In genomic region chr10:132115736-132116135, GRCh38 we compare ENCODE assay signal across 19 cellular contexts. TPM values are rescaled to one million over a fixed set of nuclear protein-coding genes. Genes with fewer than 3 reads are reported as not detected.
DNase-seq lines count a peak whose midpoint lies in the region; ATAC-seq lines count a peak whose summit lies in the region.
"Had no signal": no experiment of that assay in that cellular context is flagged by ENCODE, and none has a peak within 500 bp of the region (broad histone marks: within the 10 kb centered on the region; RNA-seq: fewer than 3 reads in every experiment).

No MANE protein-coding gene starts in this region.

- H3K18ac ChIP-seq in mesenchymal stem cell (ENCODE audit: low read depth in 1 of 2, low read length in 2 of 2), result no peak overlapping the region

- peak; percentile 10 for DNase-seq in activated naive CD4-positive, alpha-beta T cell treated with anti-CD3 and anti-CD28 coated beads, Interleukin-2, amount 10 ng/mL, durations not matched to agents 7 days and 5 days
- no peak for DNase-seq in activated naive CD4-positive, alpha-beta T cell treated with anti-CD3 and anti-CD28 coated beads, Interleukin-2, amount 50 U/mL, for 72 hours (ENCODE audit: low spot score in 2 of 2)
- DNase-seq in foreskin melanocyte (peak; percentile 61), mesenchymal stem cell (no peak), nucleus accumbens (lab: John Stamatoyannopoulos, UW) (no peak)
- no peak for DNase-seq in stimulated activated CD4-positive, alpha-beta T cell treated with anti-CD3 and anti-CD28 coated beads, Interleukin-1b, Interleukin-23, amount 100 ng/mL, for 48 hours
- DNase-seq in stimulated activated effector memory CD8-positive, alpha-beta T cell treated with anti-CD3 and anti-CD28 coated beads, Interleukin-12 subunit alpha, Interleukin-12 subunit beta, amount 100 ng/mL, for 72 hours (ENCODE audit: low spot score in 2 of 2), result no peak
- no peak for DNase-seq in activated CD8-positive, alpha-beta memory T cell treated with anti-CD3 and anti-CD28 coated beads, Interleukin-2, amount 50 U/mL, for 4 hours
- DNase-seq: activated CD8-positive, alpha-beta T cell treated with anti-CD3 and anti-CD28 coated beads for 36 hours; CD4-positive, CD25-positive, alpha-beta regulatory T cell; colonic mucosa; midbrain; small intestine; T-helper 1 cell; trophoblast cell; WERI-Rb-1 had no signal

- no peak overlapping the region for H3K9ac ChIP-seq in mesenchymal stem cell (ENCODE audit: low read length)

- no peak for ATAC-seq in activated naive CD4-positive, alpha-beta T cell treated with anti-CD3 and anti-CD28 coated beads, Interleukin-2, amount 50 U/mL, for 72 hours
- ATAC-seq in stimulated activated effector memory CD8-positive, alpha-beta T cell treated with anti-CD3 and anti-CD28 coated beads, Interleukin-12 subunit alpha, Interleukin-12 subunit beta, amount 100 ng/mL, for 72 hours, result no peak
- ATAC-seq: activated CD8-positive, alpha-beta T cell treated with anti-CD3 and anti-CD28 coated beads for 36 hours; stimulated activated memory B cell treated with anti-CD40 and anti-IgM and Interleukin-4, amounts not matched to agents 10 μg/mL and 1 μg/mL and 100 μg/mL, for 72 hours had no signal

- no peak overlapping the region for H2BK15ac ChIP-seq in mesenchymal stem cell (ENCODE audit: low read depth, poor library complexity, severe bottlenecking)

- no peak overlapping the region for H2AFZ ChIP-seq in mesenchymal stem cell (ENCODE audit: low read depth, low read length)

- H3K23ac ChIP-seq in mesenchymal stem cell (ENCODE audit: low read length in 2 of 2), result no peak overlapping the region

- H3K27me3 Mint-ChIP-seq in activated naive CD4-positive, alpha-beta T cell treated with anti-CD3 and anti-CD28 coated beads, Interleukin-2, amount 10 ng/mL, durations not matched to agents 7 days and 5 days, result peaks cover 10% of the 10 kb centered on the region
- H3K27me3 Mint-ChIP-seq: activated CD8-positive, alpha-beta T cell treated with anti-CD3 and anti-CD28 coated beads for 36 hours had no signal

- H3K4me1 ChIP-seq in mesenchymal stem cell (ENCODE audit: control insufficient read depth, insufficient read depth, low read depth, low read length), result peaks cover 3% of the 10 kb centered on the region
- H3K4me1 ChIP-seq: adrenal gland, colonic mucosa had no signal

- H2BK5ac ChIP-seq in mesenchymal stem cell (ENCODE audit: low read depth, low read length, poor library complexity, severe bottlenecking), result no peak overlapping the region

- no peaks in the 10 kb centered on the region for H3K36me3 Mint-ChIP-seq in activated naive CD4-positive, alpha-beta T cell treated with anti-CD3 and anti-CD28 coated beads, Interleukin-2, amount 10 ng/mL, durations not matched to agents 7 days and 5 days
- no peaks in the 10 kb centered on the region for H3K36me3 Mint-ChIP-seq in activated naive CD4-positive, alpha-beta T cell treated with anti-CD3 and anti-CD28 coated beads, Interleukin-2, amount 50 U/mL, for 72 hours
- no peaks in the 10 kb centered on the region for H3K36me3 Mint-ChIP-seq in stimulated activated effector memory CD8-positive, alpha-beta T cell treated with anti-CD3 and anti-CD28 coated beads, Interleukin-12 subunit alpha, Interleukin-12 subunit beta, amount 100 ng/mL, for 72 hours
- H3K36me3 Mint-ChIP-seq: CD4-positive, CD25-positive, alpha-beta regulatory T cell; stimulated activated memory B cell treated with anti-CD40 and anti-IgM and Interleukin-4, amounts not matched to agents 10 μg/mL and 1 μg/mL and 100 μg/mL, for 72 hours had no signal

- no peak overlapping the region for H2BK12ac ChIP-seq in mesenchymal stem cell (ENCODE audit: low read length in 2 of 2)

- no peak overlapping the region for H3K4ac ChIP-seq in mesenchymal stem cell (ENCODE audit: low read depth in 1 of 2, low read length in 2 of 2)

- H4K91ac ChIP-seq in mesenchymal stem cell (ENCODE audit: low read length), result no peak overlapping the region

- H3K27me3 ChIP-seq in mesenchymal stem cell (ENCODE audit: control insufficient read depth in 1 of 2, insufficient read depth in 1 of 2, low read length in 2 of 2), result peaks cover 10 to 26% of the 10 kb centered on the region in 2 experiments
- H3K27me3 ChIP-seq: adrenal gland, colonic mucosa had no signal

- no peaks in the 10 kb centered on the region for H3K4me1 Mint-ChIP-seq in activated naive CD4-positive, alpha-beta T cell treated with anti-CD3 and anti-CD28 coated beads, Interleukin-2, amount 10 ng/mL, durations not matched to agents 7 days and 5 days
- H3K4me1 Mint-ChIP-seq in stimulated activated effector memory CD8-positive, alpha-beta T cell treated with anti-CD3 and anti-CD28 coated beads, Interleukin-12 subunit alpha, Interleukin-12 subunit beta, amount 100 ng/mL, for 72 hours, result no peaks in the 10 kb centered on the region
- H3K4me1 Mint-ChIP-seq: CD4-positive, CD25-positive, alpha-beta regulatory T cell; stimulated activated memory B cell treated with anti-CD40 and anti-IgM and Interleukin-4, amounts not matched to agents 10 μg/mL and 1 μg/mL and 100 μg/mL, for 72 hours had no signal

- no peak overlapping the region for H2BK120ac ChIP-seq in mesenchymal stem cell (ENCODE audit: low read depth, low read length)

- H3K27ac Mint-ChIP-seq in activated naive CD4-positive, alpha-beta T cell treated with anti-CD3 and anti-CD28 coated beads, Interleukin-2, amount 10 ng/mL, durations not matched to agents 7 days and 5 days, result no peak overlapping the region
- no peak overlapping the region for H3K27ac Mint-ChIP-seq in activated naive CD4-positive, alpha-beta T cell treated with anti-CD3 and anti-CD28 coated beads, Interleukin-2, amount 50 U/mL, for 72 hours
- no peak overlapping the region for H3K27ac Mint-ChIP-seq in stimulated activated effector memory CD8-positive, alpha-beta T cell treated with anti-CD3 and anti-CD28 coated beads, Interleukin-12 subunit alpha, Interleukin-12 subunit beta, amount 100 ng/mL, for 72 hours
- H3K27ac Mint-ChIP-seq: activated CD8-positive, alpha-beta T cell treated with anti-CD3 and anti-CD28 coated beads for 36 hours; CD4-positive, CD25-positive, alpha-beta regulatory T cell; stimulated activated memory B cell treated with anti-CD40 and anti-IgM and Interleukin-4, amounts not matched to agents 10 μg/mL and 1 μg/mL and 100 μg/mL, for 72 hours had no signal

- no peaks in the 10 kb centered on the region for H3K9me3 Mint-ChIP-seq in activated naive CD4-positive, alpha-beta T cell treated with anti-CD3 and anti-CD28 coated beads, Interleukin-2, amount 10 ng/mL, durations not matched to agents 7 days and 5 days
- H3K9me3 Mint-ChIP-seq in activated naive CD4-positive, alpha-beta T cell treated with anti-CD3 and anti-CD28 coated beads, Interleukin-2, amount 50 U/mL, for 72 hours, result no peaks in the 10 kb centered on the region
- no peaks in the 10 kb centered on the region for H3K9me3 Mint-ChIP-seq in stimulated activated effector memory CD8-positive, alpha-beta T cell treated with anti-CD3 and anti-CD28 coated beads, Interleukin-12 subunit alpha, Interleukin-12 subunit beta, amount 100 ng/mL, for 72 hours
- H3K9me3 Mint-ChIP-seq: activated CD8-positive, alpha-beta T cell treated with anti-CD3 and anti-CD28 coated beads for 36 hours; CD4-positive, CD25-positive, alpha-beta regulatory T cell; stimulated activated memory B cell treated with anti-CD40 and anti-IgM and Interleukin-4, amounts not matched to agents 10 μg/mL and 1 μg/mL and 100 μg/mL, for 72 hours had no signal

- 81% methylated on average over 15 of the region's 15 CpGs for WGBS in mesenchymal stem cell

- no peaks in the 10 kb centered on the region for H3K36me3 ChIP-seq in mesenchymal stem cell (ENCODE audit: control insufficient read depth in 1 of 2, insufficient read depth in 2 of 2, low read depth in 1 of 2, low read length in 2 of 2)
- H3K36me3 ChIP-seq: adrenal gland, colonic mucosa, WERI-Rb-1 had no signal

- no peak overlapping the region for H3K27ac ChIP-seq in mesenchymal stem cell (ENCODE audit: low read length, poor library complexity, severe bottlenecking)
- H3K27ac ChIP-seq: adrenal gland, colonic mucosa, WERI-Rb-1 had no signal

- peak overlapping the region; percentile 36 for H3K4me2 ChIP-seq in mesenchymal stem cell (ENCODE audit: low read length, poor library complexity, severe bottlenecking)

- no peak overlapping the region for H2AK5ac ChIP-seq in mesenchymal stem cell (ENCODE audit: low read length, severe bottlenecking)

- H3K4me3 ChIP-seq in mesenchymal stem cell (ENCODE audit: insufficient read depth in 1 of 2, low read depth in 1 of 2, low read length in 2 of 2), result no peak overlapping the region
- H3K4me3 ChIP-seq: adrenal gland, colonic mucosa had no signal

- no peak overlapping the region for H4K8ac ChIP-seq in mesenchymal stem cell (ENCODE audit: low read length)

- CTCF ChIA-PET in activated naive CD4-positive, alpha-beta T cell treated with anti-CD3 and anti-CD28 coated beads, Interleukin-2, amount 10 ng/mL, durations not matched to agents 7 days and 5 days (lab: Charles Lee), result no interaction called here

- no peaks in the 10 kb centered on the region for H3K79me1 ChIP-seq in mesenchymal stem cell (replicated peaks; ENCODE audit: low read length, poor library complexity, severe bottlenecking)

- H3K4me3 Mint-ChIP-seq in activated naive CD4-positive, alpha-beta T cell treated with anti-CD3 and anti-CD28 coated beads, Interleukin-2, amount 10 ng/mL, durations not matched to agents 7 days and 5 days, result no peak overlapping the region
- no peak overlapping the region for H3K4me3 Mint-ChIP-seq in stimulated activated effector memory CD8-positive, alpha-beta T cell treated with anti-CD3 and anti-CD28 coated beads, Interleukin-12 subunit alpha, Interleukin-12 subunit beta, amount 100 ng/mL, for 72 hours
- H3K4me3 Mint-ChIP-seq: activated CD8-positive, alpha-beta T cell treated with anti-CD3 and anti-CD28 coated beads for 36 hours; CD4-positive, CD25-positive, alpha-beta regulatory T cell; stimulated activated memory B cell treated with anti-CD40 and anti-IgM and Interleukin-4, amounts not matched to agents 10 μg/mL and 1 μg/mL and 100 μg/mL, for 72 hours had no signal

- no peaks in the 10 kb centered on the region for H3K9me3 ChIP-seq in mesenchymal stem cell (ENCODE audit: control insufficient read depth, low read length)
- H3K9me3 ChIP-seq: adrenal gland, colonic mucosa had no signal

- H3K14ac ChIP-seq in mesenchymal stem cell (ENCODE audit: low read length in 2 of 2), result no peak overlapping the region

RNA-seq across cellular contexts. Expression of gene JAKMIP3, which starts 50.0 kb away (rescaled TPM):
- 1 to 10 TPM in 1 of 2 donors, under 1 TPM in 1; 0.82 to 1.6 TPM for total RNA-seq in activated naive CD4-positive, alpha-beta T cell treated with anti-CD3 and anti-CD28 coated beads, Interleukin-2, amount 50 U/mL, for 72 hours
- 0.03 TPM for polyA plus RNA-seq in mesenchymal stem cell (2013, experiment 1 of 2)
- 0.05 TPM for polyA plus RNA-seq in mesenchymal stem cell (2013, experiment 2 of 2)
- total RNA-seq: endothelial cell of umbilical vein had no signal
- polyA plus RNA-seq: CD4-positive, CD25-positive, alpha-beta regulatory T cell had no signal

Comparison
In these comparisons a context has a peak if more than half of its experiments do, and no peak if none do; other contexts are left out.
1. DNase-seq: peak in activated naive CD4-positive, alpha-beta T cell treated with anti-CD3 and anti-CD28 coated beads, Interleukin-2, amount 10 ng/mL, durations not matched to agents 7 days and 5 days (single experiment) and foreskin melanocyte (single experiment); none in activated naive CD4-positive, alpha-beta T cell treated with anti-CD3 and anti-CD28 coated beads, Interleukin-2, amount 50 U/mL, for 72 hours (0 of 2), mesenchymal stem cell (single experiment), nucleus accumbens (0 of 56), stimulated activated CD4-positive, alpha-beta T cell treated with anti-CD3 and anti-CD28 coated beads, Interleukin-1b, Interleukin-23, amount 100 ng/mL, for 48 hours (single experiment), stimulated activated effector memory CD8-positive, alpha-beta T cell treated with anti-CD3 and anti-CD28 coated beads, Interleukin-12 subunit alpha, Interleukin-12 subunit beta, amount 100 ng/mL, for 72 hours (0 of 2) and activated CD8-positive, alpha-beta memory T cell treated with anti-CD3 and anti-CD28 coated beads, Interleukin-2, amount 50 U/mL, for 4 hours (single experiment).